Comparison of ENCODE assay signal across 8 cellular contexts in genomic region chr19:43596842-43597461, GRCh38.
A peak's percentile ranks its signal among the peaks of the same experiment; 100 is the strongest.
DNase-seq lines count a peak whose midpoint lies in the region; ATAC-seq and TF ChIP-seq lines count a peak whose summit lies in the region.

No MANE protein-coding gene starts in this region.

- H3K4me3 Mint-ChIP-seq in activated T-cell treated with anti-CD3 and anti-CD28 coated beads, Interleukin-2, amount 50 U/mL, for 24 hours, result peak overlapping the region; percentile 100
- H3K4me3 Mint-ChIP-seq in activated naive CD8-positive, alpha-beta T cell treated with anti-CD3 and anti-CD28 coated beads, Interleukin-2, amount 50 U/mL, for 24 hours, result peak overlapping the region; percentile 91

- peak overlapping the region; percentile 100 for H3K27ac Mint-ChIP-seq in activated T-cell treated with anti-CD3 and anti-CD28 coated beads, Interleukin-2, amount 50 U/mL, for 24 hours
- H3K27ac Mint-ChIP-seq in activated naive CD8-positive, alpha-beta T cell treated with anti-CD3 and anti-CD28 coated beads, Interleukin-2, amount 50 U/mL, for 24 hours, result peak overlapping the region; percentile 99

- DNase-seq in activated T-cell treated with anti-CD3 and anti-CD28 coated beads, Interleukin-2, amount 50 U/mL, for 24 hours, result peak; percentile 37
- DNase-seq in activated T-cell treated with anti-CD3 and anti-CD28 coated beads, Interleukin-2, amount 50 U/mL, for 1 hour, result no peak
- no peak for DNase-seq in activated naive CD8-positive, alpha-beta T cell treated with anti-CD3 and anti-CD28 coated beads, Interleukin-2, amount 50 U/mL, for 24 hours
- no peak for DNase-seq in tibial artery
- DNase-seq in NCI-H510A (lab: John Stamatoyannopoulos, UW), result no peak
- DNase-seq in activated CD4-positive, CD25-positive, alpha-beta regulatory T cell treated with anti-CD3 and anti-CD28 coated beads, Interleukin-2, amount 50 U/mL, for 72 hours, result no peak

- H3K36me3 ChIP-seq in tibial artery, result peaks cover 22 to 56% (median 48%) of the 10 kb centered on the region in 3 donors

- H3K27me3 ChIP-seq in layer of hippocampus (ENCODE audit: control insufficient read depth, insufficient read depth, low read length), result no peaks in the 10 kb centered on the region
- no peaks in the 10 kb centered on the region for H3K27me3 ChIP-seq in tibial artery

- H3K27ac ChIP-seq in layer of hippocampus (ENCODE audit: low read depth, low read length) (peak overlapping the region; percentile 100), tibial artery (peak overlapping the region; percentile 93 to 96)

- H3K4me3 ChIP-seq in tibial artery, result peak overlapping the region; percentile 67 to 80

- peaks cover 0 to 47% (median 38%) of the 10 kb centered on the region in 4 donors for H3K4me1 ChIP-seq in tibial artery

- H3K27me3 Mint-ChIP-seq in activated T-cell treated with anti-CD3 and anti-CD28 coated beads, Interleukin-2, amount 50 U/mL, for 24 hours, result no peaks in the 10 kb centered on the region
- peaks cover 2% of the 10 kb centered on the region for H3K27me3 Mint-ChIP-seq in activated naive CD8-positive, alpha-beta T cell treated with anti-CD3 and anti-CD28 coated beads, Interleukin-2, amount 50 U/mL, for 24 hours

- TF ChIP-seq CTCF in tibial artery (IDR thresholded peaks at IDR 0.05), result no peak

- H3K4me1 Mint-ChIP-seq in activated T-cell treated with anti-CD3 and anti-CD28 coated beads, Interleukin-2, amount 50 U/mL, for 24 hours (ENCODE audit: low read depth), result peaks cover 39% of the 10 kb centered on the region
- H3K4me1 Mint-ChIP-seq in activated naive CD8-positive, alpha-beta T cell treated with anti-CD3 and anti-CD28 coated beads, Interleukin-2, amount 50 U/mL, for 24 hours, result peaks cover 36% of the 10 kb centered on the region

- no peaks in the 10 kb centered on the region for H3K9me3 ChIP-seq in tibial artery

- H3K9me3 Mint-ChIP-seq in activated T-cell treated with anti-CD3 and anti-CD28 coated beads, Interleukin-2, amount 50 U/mL, for 24 hours, result no peaks in the 10 kb centered on the region
- H3K9me3 Mint-ChIP-seq in activated naive CD8-positive, alpha-beta T cell treated with anti-CD3 and anti-CD28 coated beads, Interleukin-2, amount 50 U/mL, for 24 hours, result no peaks in the 10 kb centered on the region

- ATAC-seq in activated naive CD8-positive, alpha-beta T cell treated with anti-CD3 and anti-CD28 coated beads, Interleukin-2, amount 50 U/mL, for 24 hours, result no peak
- ATAC-seq in HG02798 (IDR thresholded peaks at IDR 0.05; ENCODE audit: poor library complexity, unreplicated experiment), result no peak

- intact Hi-C loops in tibial artery (cut with DNase I; ENCODE audit: low total_unique reads), result loop anchor here (1.0 to 5.0 kb wide), 2 partner anchors 22 to 70 kb away; partner anchors contain the start of genes ETHE1, PINLYP and XRCC1

- H3K36me3 Mint-ChIP-seq in activated T-cell treated with anti-CD3 and anti-CD28 coated beads, Interleukin-2, amount 50 U/mL, for 24 hours (ENCODE audit: low read depth), result peaks cover 86% of the 10 kb centered on the region
- H3K36me3 Mint-ChIP-seq in activated naive CD8-positive, alpha-beta T cell treated with anti-CD3 and anti-CD28 coated beads, Interleukin-2, amount 50 U/mL, for 24 hours (ENCODE audit: low read depth), result peaks cover 28% of the 10 kb centered on the region
